ENCODE assay signal across 11 cellular contexts in genomic region chr13:73061478-73062275, GRCh38. TPM values are rescaled to one million over a fixed set of nuclear protein-coding genes. Genes with fewer than 3 reads are reported as not detected.
DNase-seq lines count a peak whose midpoint lies in the region; ATAC-seq and TF ChIP-seq lines count a peak whose summit lies in the region.
"Had no signal": no experiment of that assay in that cellular context is flagged by ENCODE, and none has a peak within 500 bp of the region (broad histone marks: within the 10 kb centered on the region; RNA-seq: fewer than 3 reads in every experiment).

No MANE protein-coding gene starts in this region.

- no peaks in the 10 kb centered on the region for H3K27me3 Mint-ChIP-seq in Calu3 (ENCODE audit: unreplicated experiment)

- H3K4me1 Mint-ChIP-seq in Calu3 (ENCODE audit: low read depth, unreplicated experiment) = no peaks in the 10 kb centered on the region

- H3K27ac ChIP-seq in Peyer's patch (peak overlapping the region in 3 of 4 donors; percentile 73 to 91 (median 83)), iPS-20b (ENCODE audit: low read length) (no peak overlapping the region)

- no peak for TF ChIP-seq POLR2A in Peyer's patch (IDR thresholded peaks at IDR 0.05)

- H3K4me1 ChIP-seq in Peyer's patch = peaks cover 0 to 9% (median 0%) of the 10 kb centered on the region in 4 donors
- H3K4me1 ChIP-seq in iPS-20b (ENCODE audit: insufficient read depth, low read length) = peaks cover 25% of the 10 kb centered on the region

- CTCF ChIA-PET in Calu3 (lab: Charles Lee) = no interaction called here

- TF ChIP-seq CTCF in Calu3 (IDR thresholded peaks at IDR 0.05; ENCODE audit: unreplicated experiment) = no peak
- no peak for TF ChIP-seq CTCF in Peyer's patch (IDR thresholded peaks at IDR 0.05)
- no peak for TF ChIP-seq CTCF in retinal pigment epithelial cell (conservative IDR thresholded peaks at IDR 0.05; ENCODE audit: low read depth, low read length)

- no peaks in the 10 kb centered on the region for H3K9me3 Mint-ChIP-seq in Calu3 (ENCODE audit: low read depth, unreplicated experiment)
- H3K9me3 Mint-ChIP-seq: activated naive CD4-positive, alpha-beta T cell treated with anti-CD3 and anti-CD28 coated beads for 36 hours had no signal

- H3K27ac Mint-ChIP-seq in Calu3 (ENCODE audit: unreplicated experiment) = peak overlapping the region; percentile 95
- H3K27ac Mint-ChIP-seq: activated naive CD4-positive, alpha-beta T cell treated with anti-CD3 and anti-CD28 coated beads for 36 hours had no signal

- intact Hi-C loops in Calu3 (cut with micrococcal nuclease; ENCODE audit: unreplicated experiment) = loop anchor here (5.0 to 10.0 kb wide), 2 partner anchors 224 to 643 kb away; no protein-coding TSS in a partner anchor

- H3K27me3 ChIP-seq in Peyer's patch = no peaks in the 10 kb centered on the region
- peaks cover 87% of the 10 kb centered on the region for H3K27me3 ChIP-seq in iPS-20b (ENCODE audit: insufficient read depth, low read length)

- ATAC-seq in GM19395 (IDR thresholded peaks at IDR 0.05; ENCODE audit: unreplicated experiment) (no peak), GM21447 (IDR thresholded peaks at IDR 0.05; ENCODE audit: unreplicated experiment) (no peak), GM21529 (IDR thresholded peaks at IDR 0.05; ENCODE audit: unreplicated experiment) (no peak)

- H3K4me3 ChIP-seq in Peyer's patch (peak overlapping the region in 3 of 4 donors; percentile 60 to 86 (median 72)), iPS-20b (ENCODE audit: low read length) (peak overlapping the region; percentile 10; the same call in 1 of the 2 replicates), retinal pigment epithelial cell (ENCODE audit: low read length) (peak overlapping the region; percentile 92)

- H3K36me3 Mint-ChIP-seq in Calu3 (ENCODE audit: insufficient read depth, unreplicated experiment) = peaks cover 75% of the 10 kb centered on the region

- no TSS peak for BruUV-seq in Calu3 (replicated peaks; lab: Mats Ljungman, UMichigan)

- H3K9me3 ChIP-seq in Peyer's patch (no peaks in the 10 kb centered on the region), iPS-20b (ENCODE audit: insufficient read depth, low read depth, low read length) (no peaks in the 10 kb centered on the region)

- H3K9ac ChIP-seq in iPS-20b (ENCODE audit: low read depth, low read length) = no peak overlapping the region

- H3K36me3 ChIP-seq in Peyer's patch = peaks cover 0 to 25% (median 0%) of the 10 kb centered on the region in 3 donors
- H3K36me3 ChIP-seq in iPS-20b (ENCODE audit: insufficient read depth, low read depth, low read length) = no peaks in the 10 kb centered on the region; the same call in 1 of the 2 replicates

- DNase-seq in Calu3 (no peak), Peyer's patch (peak in 1 of 3 donors; percentile 64), retinal pigment epithelial cell (ENCODE audit: low read depth) (no peak)
- DNase-seq in activated naive CD4-positive, alpha-beta T cell treated with Interleukin-2 at 50 U/mL for 16 hours = no peak
- DNase-seq: activated naive CD4-positive, alpha-beta T cell treated with anti-CD3 and anti-CD28 coated beads for 36 hours; cortex of kidney; KBM-7 had no signal

- H3K4me3 Mint-ChIP-seq in Calu3 (ENCODE audit: low read depth, unreplicated experiment) = peak overlapping the region; percentile 87

RNA-seq across cellular contexts. Expression of gene KLF5, which starts 2.9 kb away (rescaled TPM):
- total RNA-seq in Calu3 (2022) (121 and 136 TPM in 2 replicates), Peyer's patch (100 to 1,000 TPM in 3 of 4 donors, 10 to 100 TPM in 1; 70.1 to 250 (median 209) TPM)

Comparison
In these comparisons a context has a peak if more than half of its experiments do, and no peak if none do; other contexts are left out.
1. H3K4me3 ChIP-seq: peak in every context shown above with its lines; median percentile 92 in retinal pigment epithelial cell; 72 in Peyer's patch; 10 in iPS-20b.